In genomic region chr3:184174646-184175492, GRCh38 we compare ENCODE assay signal across 1 cellular context.
TF ChIP-seq lines count a peak whose summit lies in the region.

Gene AP2M1, plus strand, starts transcription at chr3:184174855. Its CDS starts 2,139 bp downstream, at chr3:184176994.

TF ChIP-seq in HepG2, 621 proteins besides CTCF, POLR2A, EP300 and RAD21 (continued from another document and continues in another):
- TF ChIP-seq RERE (CRISPR knock-in tag; IDR thresholded peaks at IDR 0.05; ENCODE audit: low read depth) (no peak), SCMH1 (CRISPR knock-in tag; IDR thresholded peaks at IDR 0.05; ENCODE audit: borderline replicate concordance) (no peak), RNF2 (conservative IDR thresholded peaks at IDR 0.05; ENCODE audit: low read depth) (no peak), SP5 (CRISPR knock-in tag; IDR thresholded peaks at IDR 0.05; ENCODE audit: borderline replicate concordance, low read depth) (peak; percentile 62; the same call in 1 of the 2 replicates), RFX5 (IDR thresholded peaks at IDR 0.05; ENCODE audit: low read depth, low read length) (no peak), ZNF121 (CRISPR knock-in tag; IDR thresholded peaks at IDR 0.05) (no peak), ATF2 (CRISPR knock-in tag; IDR thresholded peaks at IDR 0.05) (no peak), ZMAT5 (CRISPR knock-in tag; IDR thresholded peaks at IDR 0.05; ENCODE audit: borderline replicate concordance, low read depth) (no peak), ARID3A (IDR thresholded peaks at IDR 0.05; ENCODE audit: low read depth, low read length) (no peak), PITX1 (CRISPR knock-in tag; IDR thresholded peaks at IDR 0.05) (peak; percentile 81), ZNF558 (CRISPR knock-in tag; IDR thresholded peaks at IDR 0.05; ENCODE audit: borderline replicate concordance) (no peak; the same call in 1 of the 2 replicates), GTF2F1 (IDR thresholded peaks at IDR 0.05; ENCODE audit: low read length) (no peak), YEATS4 (CRISPR knock-in tag; IDR thresholded peaks at IDR 0.05; ENCODE audit: borderline replicate concordance) (peak; percentile 65; the same call in 1 of the 2 replicates), ZNF292 (CRISPR knock-in tag; IDR thresholded peaks at IDR 0.05; ENCODE audit: borderline replicate concordance, low read depth) (no peak), ZNF513 (CRISPR knock-in tag; conservative IDR thresholded peaks at IDR 0.05) (no peak), FLYWCH1 (CRISPR knock-in tag; IDR thresholded peaks at IDR 0.05) (no peak), BRF2 (CRISPR knock-in tag; IDR thresholded peaks at IDR 0.05) (no peak), PPARG (CRISPR knock-in tag; conservative IDR thresholded peaks at IDR 0.05) (no peak; the same call in 1 of the 2 replicates), BATF2 (CRISPR knock-in tag; IDR thresholded peaks at IDR 0.05) (no peak), MAFK (conservative IDR thresholded peaks at IDR 0.05 in 1 of 2, IDR thresholded peaks at IDR 0.05 in 1 of 2; ENCODE audit: low read length in 2 of 2) (no peak), MZF1 (CRISPR knock-in tag; IDR thresholded peaks at IDR 0.05; ENCODE audit: borderline replicate concordance) (peak; percentile 90), CCAR2 (optimal IDR thresholded peaks at IDR 0.05; ENCODE audit: low read depth, low read length) (no peak), KDM6A (CRISPR knock-in tag; IDR thresholded peaks at IDR 0.05; ENCODE audit: low read depth) (no peak), AFF4 (CRISPR knock-in tag; IDR thresholded peaks at IDR 0.05) (no peak), PHF21A (CRISPR knock-in tag; IDR thresholded peaks at IDR 0.05) (no peak), TIGD3 (CRISPR knock-in tag; IDR thresholded peaks at IDR 0.05; ENCODE audit: borderline replicate concordance) (no peak), MLLT10 (CRISPR knock-in tag; IDR thresholded peaks at IDR 0.05) (no peak)
